Comparison of ENCODE assay signal across 8 cellular contexts in genomic region chr3:150414273-150414672, GRCh38. TPM values are rescaled to one million over a fixed set of nuclear protein-coding genes. Genes with fewer than 3 reads are reported as not detected.
A peak's percentile ranks its signal among the peaks of the same experiment; 100 is the strongest.
DNase-seq lines count a peak whose midpoint lies in the region; ATAC-seq and TF ChIP-seq lines count a peak whose summit lies in the region.

No MANE protein-coding gene starts in this region.

- peaks cover 0 to 16% (median 10%) of the 10 kb centered on the region in 3 experiments; a peak in 5 of 7 replicates for H3K36me3 Mint-ChIP-seq in H9 (ENCODE audit: insufficient read depth in 1 of 3, low read depth in 3 of 3)
- H3K36me3 Mint-ChIP-seq in activated naive CD8-positive, alpha-beta T cell treated with anti-CD3 and anti-CD28 coated beads for 36 hours: peaks cover 55% of the 10 kb centered on the region

- no peaks in the 10 kb centered on the region for H4K20me1 ChIP-seq in H9 (ENCODE audit: control insufficient read depth, insufficient read depth, insufficient read length)

- H3K4me1 ChIP-seq in H9 (ENCODE audit: insufficient read depth, low read length) (no peaks in the 10 kb centered on the region), iPS-15b (ENCODE audit: control insufficient read depth, insufficient read depth, low read length) (peaks cover 10% of the 10 kb centered on the region)

- H3K36me3 ChIP-seq in iPS-15b (ENCODE audit: control insufficient read depth, insufficient read depth, low read length): no peaks in the 10 kb centered on the region

- H4K5ac ChIP-seq in H9 (ENCODE audit: insufficient read length, low read depth, low read length): no peak overlapping the region

- H3K27me3 Mint-ChIP-seq in H9 (ENCODE audit: low read depth): no peaks in the 10 kb centered on the region
- no peaks in the 10 kb centered on the region for H3K27me3 Mint-ChIP-seq in activated naive CD8-positive, alpha-beta T cell treated with anti-CD3 and anti-CD28 coated beads for 36 hours

- POLR2A ChIA-PET in GM10248 (lab: Yijun Ruan, JAX): no interaction called here

- H2AK5ac ChIP-seq in H9 (ENCODE audit: insufficient read length, low read length): no peak overlapping the region

- peaks cover 20% of the 10 kb centered on the region; the same call in 1 of the 2 replicates for H3K79me2 ChIP-seq in H9 (ENCODE audit: insufficient read depth, low read length)

- no peaks in the 10 kb centered on the region for H3K79me1 ChIP-seq in H9 (ENCODE audit: insufficient read depth, low read depth, low read length, poor library complexity, severe bottlenecking)

- no peak overlapping the region for H3T11ph ChIP-seq in H9 (ENCODE audit: low read length)

- H3K4me2 ChIP-seq in H9 (ENCODE audit: insufficient read depth, insufficient read length, low read length): no peak overlapping the region

- TF ChIP-seq CTCF in H9 (conservative IDR thresholded peaks at IDR 0.05) (no peak), GM10248 (IDR thresholded peaks at IDR 0.05; ENCODE audit: control extremely low read depth, extremely low read depth, low read depth, missing control alignments) (no peak)

- no peak overlapping the region for H4K91ac ChIP-seq in H9 (ENCODE audit: insufficient read length, low read depth, low read length)

- no peak overlapping the region for H3K23ac ChIP-seq in H9 (ENCODE audit: insufficient read length, low read depth, low read length)

- no peak for ATAC-seq in GM18867 (IDR thresholded peaks at IDR 0.05; ENCODE audit: unreplicated experiment)

- H4K8ac ChIP-seq in H9 (replicated peaks; ENCODE audit: insufficient read length, low read depth, low read length): no peak overlapping the region

- H3K4me3 Mint-ChIP-seq in H9: peak overlapping the region; percentile 93 to 95
- H3K4me3 Mint-ChIP-seq in activated naive CD8-positive, alpha-beta T cell treated with anti-CD3 and anti-CD28 coated beads for 36 hours: peak overlapping the region; percentile 56

- H3K4ac ChIP-seq in H9 (ENCODE audit: low read depth, low read length): no peak overlapping the region

- H3K9ac ChIP-seq in H9 (ENCODE audit: extremely low read depth, insufficient read length, low read length): no peak overlapping the region
- no peak overlapping the region for H3K9ac ChIP-seq in iPS-15b (ENCODE audit: low read depth, low read length)

- peak overlapping the region; percentile 12 for H3K4me3 ChIP-seq in iPS-15b (ENCODE audit: low read depth, low read length)

- no peak overlapping the region for H3K27ac Mint-ChIP-seq in H9
- no peak overlapping the region for H3K27ac Mint-ChIP-seq in activated naive CD8-positive, alpha-beta T cell treated with anti-CD3 and anti-CD28 coated beads for 36 hours

- H2BK120ac ChIP-seq in H9 (ENCODE audit: low read depth, low read length, poor library complexity, severe bottlenecking): no peak overlapping the region

- H3K18ac ChIP-seq in H9 (ENCODE audit: insufficient read length, low read depth, low read length): no peak overlapping the region

- H2BK15ac ChIP-seq in H9 (ENCODE audit: low read depth, low read length): no peak overlapping the region

- WGBS in H9 (ENCODE audit: extremely low coverage, insufficient read length, low lambda C conversion rate): no CpG with 5 or more reads among the region's 2 CpGs

- H3K14ac ChIP-seq in H9 (ENCODE audit: insufficient read depth, low read length): no peak overlapping the region

- H2BK20ac ChIP-seq in H9 (ENCODE audit: low read depth, low read length, poor library complexity, severe bottlenecking): no peak overlapping the region

- no peak overlapping the region for H2BK5ac ChIP-seq in H9 (ENCODE audit: insufficient read length, low read length)

- H2AFZ ChIP-seq in H9 (ENCODE audit: low read length): no peak overlapping the region

- H3K56ac ChIP-seq in H9 (ENCODE audit: insufficient read length, low read depth, low read length): no peak overlapping the region

- no peak overlapping the region for H2BK12ac ChIP-seq in H9 (ENCODE audit: insufficient read length, low read depth, low read length)

- no peaks in the 10 kb centered on the region for H3K27me3 ChIP-seq in H9 (ENCODE audit: insufficient read depth, low read length)
- H3K27me3 ChIP-seq in iPS-15b (ENCODE audit: control insufficient read depth, insufficient read depth, low read length): no peaks in the 10 kb centered on the region

- DNase-seq in A172 (ENCODE audit: low spot score) (peak; percentile 62), H9 (no peak), substantia nigra (lab: John Stamatoyannopoulos, UW) (peak in 37 of 49 donors; percentile 1 to 77 (median 28)), GM10248 (ENCODE audit: extremely low spot score) (no peak)
- no peak for DNase-seq in activated naive CD8-positive, alpha-beta T cell treated with anti-CD3 and anti-CD28 coated beads for 36 hours
- DNase-seq in stimulated activated CD4-positive, alpha-beta T cell treated with anti-CD3 and anti-CD28 coated beads, Interleukin-12 subunit alpha, Interleukin-12 subunit beta, amount 100 ng/mL, for 4 hours: no peak

- H3K9me3 ChIP-seq in H9 (ENCODE audit: control insufficient read depth, low read depth, low read length) (no peaks in the 10 kb centered on the region), iPS-15b (ENCODE audit: control insufficient read depth, insufficient read depth, low read length) (no peaks in the 10 kb centered on the region)

- H3K23me2 ChIP-seq in H9 (ENCODE audit: insufficient read length, low read depth, low read length, poor library complexity, severe bottlenecking): peaks cover 21% of the 10 kb centered on the region

- H3K9me3 Mint-ChIP-seq in H9: no peaks in the 10 kb centered on the region
- H3K9me3 Mint-ChIP-seq in activated naive CD8-positive, alpha-beta T cell treated with anti-CD3 and anti-CD28 coated beads for 36 hours: no peaks in the 10 kb centered on the region

- H3K27ac ChIP-seq in H9 (ENCODE audit: insufficient read length, low read depth, low read length) (no peak overlapping the region), substantia nigra (ENCODE audit: low read depth, low read length, poor library complexity, severe bottlenecking) (no peak overlapping the region)

- H3K4me1 Mint-ChIP-seq in H9: peaks cover 53 to 55% of the 10 kb centered on the region in 2 experiments
- H3K4me1 Mint-ChIP-seq in activated naive CD8-positive, alpha-beta T cell treated with anti-CD3 and anti-CD28 coated beads for 36 hours: peaks cover 59% of the 10 kb centered on the region

- CTCF ChIA-PET in GM10248 (lab: Yijun Ruan, JAX): interaction anchor here (1.3 to 2.0 kb wide), 3 partner anchors 11 to 29 kb away, joined by 4 to 8 read pairs (median 5); no protein-coding TSS in a partner anchor

RNA-seq across cellular contexts. Expression of gene TSC22D2, which starts 6.2 kb away (rescaled TPM):
- total RNA-seq in A172 (2014; rRNA removed; shearing (Covaris generic)): 8.8 and 12.9 TPM in 2 replicates
- total RNA-seq in H9 (2021): 25.4 and 26.5 TPM in 2 replicates
- 10 to 100 TPM; 16.8 to 17.1 TPM for total RNA-seq in activated naive CD8-positive, alpha-beta T cell treated with anti-CD3 and anti-CD28 coated beads for 36 hours

Comparison
In these comparisons a context has a peak if more than half of its experiments do, and no peak if none do; other contexts are left out.
1. DNase-seq: peak in A172 (single experiment) and substantia nigra (37 of 49); none in H9 (single experiment), activated naive CD8-positive, alpha-beta T cell treated with anti-CD3 and anti-CD28 coated beads for 36 hours (single experiment), stimulated activated CD4-positive, alpha-beta T cell treated with anti-CD3 and anti-CD28 coated beads, Interleukin-12 subunit alpha, Interleukin-12 subunit beta, amount 100 ng/mL, for 4 hours (single experiment) and GM10248 (single experiment).